In genomic region chr11:47564933-47565339, GRCh38 we compare ENCODE assay signal across 8 cellular contexts. TPM values are rescaled to one million over a fixed set of nuclear protein-coding genes. Genes with fewer than 3 reads are reported as not detected.
DNase-seq lines count a peak whose midpoint lies in the region; ATAC-seq and TF ChIP-seq lines count a peak whose summit lies in the region.

No MANE protein-coding gene starts in this region.

- no peaks in the 10 kb centered on the region for H3K27me3 Mint-ChIP-seq in naive thymus-derived CD4-positive, alpha-beta T cell

- no peaks in the 10 kb centered on the region for H3K9me3 ChIP-seq in naive thymus-derived CD4-positive, alpha-beta T cell (ENCODE audit: control insufficient read depth in 2 of 3, low read length in 3 of 3)

- H3K4me3 ChIP-seq in LNCaP clone FGC (ENCODE audit: low read depth, low read length): peak overlapping the region; percentile 92
- H3K4me3 ChIP-seq in dorsolateral prefrontal cortex: peak overlapping the region; percentile 50 to 99 (median 88)
- peak overlapping the region; percentile 88 for H3K4me3 ChIP-seq in naive thymus-derived CD4-positive, alpha-beta T cell (ENCODE audit: low read length)

- H3K4me1 Mint-ChIP-seq in naive thymus-derived CD4-positive, alpha-beta T cell: peaks cover 0 to 33% (median 24%) of the 10 kb centered on the region in 7 donors

- peak; percentile 8 for ATAC-seq in GM19328 (IDR thresholded peaks at IDR 0.05; ENCODE audit: unreplicated experiment)
- ATAC-seq in naive thymus-derived CD4-positive, alpha-beta T cell: peak; percentile 3

- POLR2A ChIA-PET in naive thymus-derived CD4-positive, alpha-beta T cell (lab: Charles Lee): interaction anchor here (1.2 to 5.6 kb wide), 6 partner anchors 9 to 202 kb away, joined by 3 to 67 read pairs (median 4); partner anchors contain the start of genes CELF1, FNBP4, KBTBD4 and NDUFS3

- peaks cover 0 to 3% (median 3%) of the 10 kb centered on the region in 3 experiments for H3K36me3 ChIP-seq in naive thymus-derived CD4-positive, alpha-beta T cell (ENCODE audit: control insufficient read depth in 2 of 3, insufficient read depth in 3 of 3, low read length in 3 of 3)

- no peaks in the 10 kb centered on the region for H3K9me3 Mint-ChIP-seq in naive thymus-derived CD4-positive, alpha-beta T cell

- intact Hi-C loops in dorsolateral prefrontal cortex (cut with DNase I): no loop called here
- intact Hi-C loops in naive thymus-derived CD4-positive, alpha-beta T cell (cut with micrococcal nuclease): loop anchor here (1.0 kb wide), 3 partner anchors 12 to 202 kb away; partner anchors contain the start of genes CELF1 (in 2 of the 2), KBTBD4 (in 2 of the 2) and FNBP4 (in 1 of the 2)

- CTCF ChIA-PET in naive thymus-derived CD4-positive, alpha-beta T cell (lab: Charles Lee): interaction anchor here (0.6 to 1.2 kb wide), 2 partner anchors 9 to 11 kb away, joined by 5 read pairs; no protein-coding TSS in a partner anchor

- peaks cover 0 to 5% (median 0%) of the 10 kb centered on the region in 5 donors for H3K36me3 Mint-ChIP-seq in naive thymus-derived CD4-positive, alpha-beta T cell

- peaks cover 3 to 8% of the 10 kb centered on the region in 2 donors for H3K4me1 ChIP-seq in naive thymus-derived CD4-positive, alpha-beta T cell (ENCODE audit: control insufficient read depth in 2 of 2, insufficient read depth in 2 of 2, low read length in 2 of 2)

- no peak for DNase-seq in LNCaP clone FGC (ENCODE audit: low read depth)
- DNase-seq in dorsolateral prefrontal cortex: no peak
- DNase-seq in naive thymus-derived CD4-positive, alpha-beta T cell: no peak
- no peak for DNase-seq in CD1c-positive myeloid dendritic cell (ENCODE audit: extremely low spot score)
- DNase-seq in stimulated activated naive CD4-positive, alpha-beta T cell treated with Interleukin-2 at 50 U/mL for 16 hours (lab: John Stamatoyannopoulos, UW): no peak
- no peak for DNase-seq in NCI-H2029 (lab: John Stamatoyannopoulos, UW)
- DNase-seq in dedifferentiated amniotic fluid mesenchymal stem cell (ENCODE audit: extremely low spot score): no peak

- H3K27ac ChIP-seq in dorsolateral prefrontal cortex: peak overlapping the region in 57 of 59 donors; percentile 7 to 94 (median 87)
- peak overlapping the region; percentile 89 for H3K27ac ChIP-seq in naive thymus-derived CD4-positive, alpha-beta T cell (ENCODE audit: low read depth, low read length)

- peak overlapping the region; percentile 75 to 87 (median 83) for H3K4me3 Mint-ChIP-seq in naive thymus-derived CD4-positive, alpha-beta T cell

- no peak for TF ChIP-seq CTCF in LNCaP clone FGC (IDR thresholded peaks at IDR 0.05; ENCODE audit: control insufficient read depth, extremely low read depth, insufficient read depth)
- TF ChIP-seq CTCF in dorsolateral prefrontal cortex (IDR thresholded peaks at IDR 0.05 in 54 of 56, conservative IDR thresholded peaks at IDR 0.05 in 2 of 56; ENCODE audit: low read depth in 1 of 56, partially characterized antibody in 56 of 56): no peak

- H3K27ac Mint-ChIP-seq in naive thymus-derived CD4-positive, alpha-beta T cell: peak overlapping the region; percentile 66 to 94 (median 83)

- H3K27me3 ChIP-seq in dorsolateral prefrontal cortex: no peaks in the 10 kb centered on the region
- H3K27me3 ChIP-seq in naive thymus-derived CD4-positive, alpha-beta T cell (ENCODE audit: control insufficient read depth in 2 of 2, insufficient read depth in 2 of 2, low read length in 2 of 2): no peaks in the 10 kb centered on the region

RNA-seq across cellular contexts. Expression of gene PTPMT1, which starts 0.5 kb away (rescaled TPM):
- 10 to 100 TPM; 21.5 to 52.5 (median 36.6) TPM for total RNA-seq in dorsolateral prefrontal cortex
- 10 to 100 TPM; 20.5 to 32.9 (median 22.7) TPM for total RNA-seq in naive thymus-derived CD4-positive, alpha-beta T cell
- polyA plus RNA-seq in naive thymus-derived CD4-positive, alpha-beta T cell: 10 to 100 TPM; 67.3 to 72.9 TPM

RNA-seq across cellular contexts. Expression of gene CELF1, which starts 12.0 kb away (rescaled TPM):
- 100 to 1,000 TPM in 113 of 120 experiments, 10 to 100 TPM in 7; 79.5 to 194 (median 131) TPM for total RNA-seq in dorsolateral prefrontal cortex
- 100 to 1,000 TPM; 107 to 148 (median 129) TPM for total RNA-seq in naive thymus-derived CD4-positive, alpha-beta T cell
- polyA plus RNA-seq in naive thymus-derived CD4-positive, alpha-beta T cell: 10 to 100 TPM; 41.1 to 76.4 TPM

RNA-seq across cellular contexts. Expression of gene KBTBD4, which starts 13.8 kb away (rescaled TPM):
- total RNA-seq in dorsolateral prefrontal cortex: 10 to 100 TPM; 12.8 to 27.9 (median 19.6) TPM
- total RNA-seq in naive thymus-derived CD4-positive, alpha-beta T cell: 10 to 100 TPM; 15.0 to 26.5 (median 20.9) TPM
- 10 to 100 TPM; 43.8 to 47.2 TPM for polyA plus RNA-seq in naive thymus-derived CD4-positive, alpha-beta T cell

RNA-seq across cellular contexts. Expression of gene NDUFS3, which starts 13.9 kb away (rescaled TPM):
- total RNA-seq in dorsolateral prefrontal cortex: 100 to 1,000 TPM in 100 of 120 experiments, 10 to 100 TPM in 20; 59.7 to 172 (median 126) TPM
- total RNA-seq in naive thymus-derived CD4-positive, alpha-beta T cell: 100 to 1,000 TPM in 2 of 5 experiments, 10 to 100 TPM in 3; 68.6 to 116 (median 85.2) TPM
- 100 to 1,000 TPM; 114 to 115 TPM for polyA plus RNA-seq in naive thymus-derived CD4-positive, alpha-beta T cell

RNA-seq across cellular contexts. Expression of gene FAM180B, which starts 21.5 kb away (rescaled TPM):
- total RNA-seq in dorsolateral prefrontal cortex: 1 to 10 TPM in 3 of 120 experiments, under 1 TPM in 43, not detected in 74; 0.29 to 1.2 (median 0.50) TPM
- total RNA-seq in naive thymus-derived CD4-positive, alpha-beta T cell: 1 to 10 TPM in 1 of 5 experiments, under 1 TPM in 3, not detected in 1; 0.21 to 1.0 (median 0.30) TPM
- not detected for polyA plus RNA-seq in naive thymus-derived CD4-positive, alpha-beta T cell

Comparison
In these comparisons a context has a peak if more than half of its experiments do, and no peak if none do; other contexts are left out.
1. intact Hi-C loops: an anchor here in naive thymus-derived CD4-positive, alpha-beta T cell (1.0 kb wide); none called in dorsolateral prefrontal cortex.